In the genomic region with DNA sequence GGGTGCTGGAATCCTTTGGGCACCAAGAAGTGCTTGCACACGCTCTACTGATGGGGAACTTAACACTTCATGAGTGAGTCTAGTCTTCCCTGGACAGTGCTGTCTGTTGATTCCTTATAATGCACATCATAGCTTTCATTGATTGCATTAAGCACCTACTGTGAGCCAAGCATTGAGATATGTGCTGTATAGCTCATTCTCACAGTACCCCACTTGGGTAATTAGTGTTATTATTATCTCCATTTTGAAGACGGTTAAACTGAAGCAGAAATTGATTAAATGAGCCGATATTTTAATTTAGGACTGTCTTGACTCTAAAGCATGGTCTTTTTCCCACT, we compare ENCODE assay signal across 2 cellular contexts.
TF ChIP-seq lines count a peak whose summit lies in the region.

No MANE protein-coding gene starts in this region.

TF ChIP-seq in SK-N-SH, 30 proteins besides CTCF, POLR2A, EP300 and RAD21 (continued from another document):
- TF ChIP-seq FOSL2 (IDR thresholded peaks at IDR 0.05; ENCODE audit: borderline replicate concordance, low read depth) = no peak
- TF ChIP-seq CHD2 (IDR thresholded peaks at IDR 0.05; ENCODE audit: low read length, partially characterized antibody) = no peak
- TF ChIP-seq TEAD4 (IDR thresholded peaks at IDR 0.05; ENCODE audit: borderline replicate concordance, insufficient read depth) = no peak

TF ChIP-seq in SK-N-SH treated with all-trans-retinoic acid at 6 μM for 48 hours, 23 proteins besides CTCF, POLR2A, EP300 and RAD21:
- TF ChIP-seq, protein P1, sequence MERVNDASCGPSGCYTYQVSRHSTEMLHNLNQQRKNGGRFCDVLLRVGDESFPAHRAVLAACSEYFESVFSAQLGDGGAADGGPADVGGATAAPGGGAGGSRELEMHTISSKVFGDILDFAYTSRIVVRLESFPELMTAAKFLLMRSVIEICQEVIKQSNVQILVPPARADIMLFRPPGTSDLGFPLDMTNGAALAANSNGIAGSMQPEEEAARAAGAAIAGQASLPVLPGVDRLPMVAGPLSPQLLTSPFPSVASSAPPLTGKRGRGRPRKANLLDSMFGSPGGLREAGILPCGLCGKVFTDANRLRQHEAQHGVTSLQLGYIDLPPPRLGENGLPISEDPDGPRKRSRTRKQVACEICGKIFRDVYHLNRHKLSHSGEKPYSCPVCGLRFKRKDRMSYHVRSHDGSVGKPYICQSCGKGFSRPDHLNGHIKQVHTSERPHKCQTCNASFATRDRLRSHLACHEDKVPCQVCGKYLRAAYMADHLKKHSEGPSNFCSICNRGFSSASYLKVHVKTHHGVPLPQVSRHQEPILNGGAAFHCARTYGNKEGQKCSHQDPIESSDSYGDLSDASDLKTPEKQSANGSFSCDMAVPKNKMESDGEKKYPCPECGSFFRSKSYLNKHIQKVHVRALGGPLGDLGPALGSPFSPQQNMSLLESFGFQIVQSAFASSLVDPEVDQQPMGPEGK (CRISPR knock-in tag; IDR thresholded peaks at IDR 0.05; ENCODE audit: borderline replicate concordance) = no peak
- TF ChIP-seq SNAI2 (CRISPR knock-in tag; IDR thresholded peaks at IDR 0.05) (no peak), ZC3H10 (CRISPR knock-in tag; IDR thresholded peaks at IDR 0.05) (no peak), ISL1 (CRISPR knock-in tag; IDR thresholded peaks at IDR 0.05) (no peak), ARNTL (CRISPR knock-in tag; IDR thresholded peaks at IDR 0.05; ENCODE audit: borderline replicate concordance, low read depth) (no peak), ZNF8 (CRISPR knock-in tag; IDR thresholded peaks at IDR 0.05) (no peak), ZFP3 (CRISPR knock-in tag; IDR thresholded peaks at IDR 0.05) (no peak), ZNF70 (CRISPR knock-in tag; IDR thresholded peaks at IDR 0.05) (no peak), ESRRG (CRISPR knock-in tag; IDR thresholded peaks at IDR 0.05) (no peak), ZNF565 (CRISPR knock-in tag; conservative IDR thresholded peaks at IDR 0.05; ENCODE audit: low read depth) (no peak), ZFP30 (CRISPR knock-in tag; IDR thresholded peaks at IDR 0.05) (no peak), BACH2 (CRISPR knock-in tag; IDR thresholded peaks at IDR 0.05; ENCODE audit: borderline replicate concordance) (no peak)
- TF ChIP-seq, protein P2, sequence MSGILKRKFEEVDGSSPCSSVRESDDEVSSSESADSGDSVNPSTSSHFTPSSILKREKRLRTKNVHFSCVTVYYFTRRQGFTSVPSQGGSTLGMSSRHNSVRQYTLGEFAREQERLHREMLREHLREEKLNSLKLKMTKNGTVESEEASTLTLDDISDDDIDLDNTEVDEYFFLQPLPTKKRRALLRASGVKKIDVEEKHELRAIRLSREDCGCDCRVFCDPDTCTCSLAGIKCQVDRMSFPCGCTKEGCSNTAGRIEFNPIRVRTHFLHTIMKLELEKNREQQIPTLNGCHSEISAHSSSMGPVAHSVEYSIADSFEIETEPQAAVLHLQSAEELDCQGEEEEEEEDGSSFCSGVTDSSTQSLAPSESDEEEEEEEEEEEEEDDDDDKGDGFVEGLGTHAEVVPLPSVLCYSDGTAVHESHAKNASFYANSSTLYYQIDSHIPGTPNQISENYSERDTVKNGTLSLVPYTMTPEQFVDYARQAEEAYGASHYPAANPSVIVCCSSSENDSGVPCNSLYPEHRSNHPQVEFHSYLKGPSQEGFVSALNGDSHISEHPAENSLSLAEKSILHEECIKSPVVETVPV (CRISPR knock-in tag; IDR thresholded peaks at IDR 0.05) = no peak
